1 cellular context compared by ENCODE assay signal in genomic region chr1:5820026-5820421, GRCh38.
TF ChIP-seq lines count a peak whose summit lies in the region.

No MANE protein-coding gene starts in this region.

TF ChIP-seq in HepG2, 621 proteins besides CTCF, POLR2A, EP300 and RAD21:
- TF ChIP-seq ZNF317 (CRISPR knock-in tag; IDR thresholded peaks at IDR 0.05) (no peak), DPF2 (CRISPR knock-in tag; IDR thresholded peaks at IDR 0.05; ENCODE audit: borderline replicate concordance, low read depth) (no peak), RORA (CRISPR knock-in tag; IDR thresholded peaks at IDR 0.05) (no peak), ZBTB38 (CRISPR knock-in tag; IDR thresholded peaks at IDR 0.05) (no peak), HHEX (CRISPR knock-in tag; IDR thresholded peaks at IDR 0.05) (no peak), SP4 (CRISPR knock-in tag; IDR thresholded peaks at IDR 0.05) (no peak), HMGA1 (CRISPR knock-in tag; conservative IDR thresholded peaks at IDR 0.05) (no peak), NAIF1 (CRISPR knock-in tag; IDR thresholded peaks at IDR 0.05; ENCODE audit: borderline replicate concordance) (no peak), ZBTB4 (CRISPR knock-in tag; IDR thresholded peaks at IDR 0.05; ENCODE audit: borderline replicate concordance) (no peak), RNF2 (conservative IDR thresholded peaks at IDR 0.05; ENCODE audit: low read depth) (no peak), ZNF12 (CRISPR knock-in tag; IDR thresholded peaks at IDR 0.05) (no peak), SMC3 (IDR thresholded peaks at IDR 0.05; ENCODE audit: low read length) (no peak), NFAT5 (CRISPR knock-in tag; IDR thresholded peaks at IDR 0.05) (no peak), STAG1 (CRISPR knock-in tag; IDR thresholded peaks at IDR 0.05) (no peak), PHF21A (CRISPR knock-in tag; IDR thresholded peaks at IDR 0.05) (no peak), TEAD2 (CRISPR knock-in tag; IDR thresholded peaks at IDR 0.05) (no peak), ZHX1 (CRISPR knock-in tag; IDR thresholded peaks at IDR 0.05; ENCODE audit: low read depth) (no peak), DMAP1 (CRISPR knock-in tag; IDR thresholded peaks at IDR 0.05) (no peak)
